In genomic region chr3:9732080-9732752, GRCh38 we compare ENCODE assay signal across 9 cellular contexts. TPM values are rescaled to one million over a fixed set of nuclear protein-coding genes. Genes with fewer than 3 reads are reported as not detected.
A peak's percentile ranks its signal among the peaks of the same experiment; 100 is the strongest.
DNase-seq lines count a peak whose midpoint lies in the region; TF ChIP-seq lines count a peak whose summit lies in the region.
"Had no signal": no experiment of that assay in that cellular context is flagged by ENCODE, and none has a peak within 500 bp of the region (broad histone marks: within the 10 kb centered on the region; RNA-seq: fewer than 3 reads in every experiment).

No MANE protein-coding gene starts in this region.

- peaks cover 23% of the 10 kb centered on the region for H3K4me1 Mint-ChIP-seq in neural crest cell

- H2AFZ ChIP-seq in ACC112 (ENCODE audit: low read length, unreplicated experiment), result peak overlapping the region; percentile 3

- 1 to 4% methylated on average over 8 to 15 of the region's 42 CpGs for WGBS in esophagus squamous epithelium, 2 donors

- peak overlapping the region; percentile 88 for H3K27ac Mint-ChIP-seq in neural crest cell (ENCODE audit: unreplicated experiment)

- H3K4me3 Mint-ChIP-seq in neural crest cell, result peak overlapping the region; percentile 92

- intact Hi-C loops in esophagus squamous epithelium (cut with DNase I), result no loop called here

- H3K36me3 Mint-ChIP-seq in neural crest cell (ENCODE audit: low read depth), result no peaks in the 10 kb centered on the region

- H3K4me1 ChIP-seq in ACC112 (ENCODE audit: control insufficient read depth, insufficient read depth, low read length, unreplicated experiment) (peaks cover 27% of the 10 kb centered on the region), esophagus squamous epithelium (peaks cover 14 to 48% (median 20%) of the 10 kb centered on the region in 3 donors)

- no peak for TF ChIP-seq CTCF in esophagus squamous epithelium (IDR thresholded peaks at IDR 0.05)
- TF ChIP-seq CTCF in neural crest cell (conservative IDR thresholded peaks at IDR 0.05), result no peak

- no peaks in the 10 kb centered on the region for H3K9me3 ChIP-seq in esophagus squamous epithelium

- H3K36me3 ChIP-seq in ACC112 (ENCODE audit: insufficient read depth, low read length) (peaks cover 5% of the 10 kb centered on the region), esophagus squamous epithelium (peaks cover 3 to 35% (median 13%) of the 10 kb centered on the region in 3 donors)

- H3K27me3 Mint-ChIP-seq in neural crest cell (ENCODE audit: low read depth), result peaks cover 15% of the 10 kb centered on the region

- H3K27ac ChIP-seq in ACC112 (ENCODE audit: low read depth, low read length) (peak overlapping the region; percentile 90; the same call in 1 of the 2 replicates), esophagus squamous epithelium (peak overlapping the region; percentile 91 to 98 (median 94))

- DNase-seq in GM19238 (ENCODE audit: insufficient read length, low spot score) (peak; percentile 36), activated T-cell treated with anti-CD3 and anti-CD28 coated beads for 24 hours (ENCODE audit: low read depth) (peak; percentile 22), esophagus squamous epithelium (lab: John Stamatoyannopoulos, UW) (no peak), neural crest cell (ENCODE audit: low read depth, low spot score) (no peak), NCI-H1092 treated with DMSO at 0.1 percent for 48 hours (lab: John Stamatoyannopoulos, UW) (no peak), D341Med (ENCODE audit: low spot score) (no peak)
- DNase-seq in Jurkat, Clone E6-1 (ENCODE audit: low read depth, low spot score), result no peak

- H3K27me3 ChIP-seq in ACC112 (ENCODE audit: insufficient read depth, low read length), result no peaks in the 10 kb centered on the region
- no peaks in the 10 kb centered on the region for H3K27me3 ChIP-seq in esophagus squamous epithelium

- TF ChIP-seq POLR2A in esophagus squamous epithelium (IDR thresholded peaks at IDR 0.05), result no peak

- H3K4me3 ChIP-seq in ACC112 (ENCODE audit: low read depth, low read length) (peak overlapping the region; percentile 84), esophagus squamous epithelium (peak overlapping the region; percentile 69 to 100 (median 75))
- peak overlapping the region; percentile 88 for H3K4me3 ChIP-seq in Jurkat, Clone E6-1 (ENCODE audit: low read length)

- H3K79me2 ChIP-seq in ACC112 (ENCODE audit: control insufficient read depth, insufficient read depth, low read length, unreplicated experiment), result peaks cover 42% of the 10 kb centered on the region

- H3K9me3 Mint-ChIP-seq in neural crest cell, result no peaks in the 10 kb centered on the region

RNA-seq across cellular contexts. Expression of gene BRPF1, which starts 0.7 kb away (rescaled TPM):
- polyA plus RNA-seq in Jurkat, Clone E6-1 (2012; ENCODE audit: insufficient read depth, insufficient read length), result 22.2 TPM
- total RNA-seq in esophagus squamous epithelium, result 10 to 100 TPM in 3 of 4 donors, 1 to 10 TPM in 1; 9.8 to 18.3 (median 15.4) TPM
- total RNA-seq in neural crest cell, result 36.9 and 39.2 TPM in 2 replicates

RNA-seq across cellular contexts. Expression of gene OGG1, which starts 17.5 kb away (rescaled TPM):
- 17.1 TPM for polyA plus RNA-seq in Jurkat, Clone E6-1 (2012; ENCODE audit: insufficient read depth, insufficient read length)
- total RNA-seq in esophagus squamous epithelium (10 to 100 TPM in 2 of 4 donors, 1 to 10 TPM in 2; 9.5 to 20.6 (median 10.5) TPM), neural crest cell (38.6 and 39.8 TPM in 2 replicates)

RNA-seq across cellular contexts. Expression of gene CPNE9, which starts 28.6 kb away (rescaled TPM):
- not detected for polyA plus RNA-seq in Jurkat, Clone E6-1 (2012; ENCODE audit: insufficient read depth, insufficient read length)
- total RNA-seq in esophagus squamous epithelium (not detected), neural crest cell (0.48 and 1.3 TPM in 2 replicates)
- total RNA-seq: pulmonary artery endothelial cell had no signal

RNA-seq across cellular contexts. Expression of gene CAMK1, which starts 37.5 kb away (rescaled TPM):
- not detected for polyA plus RNA-seq in Jurkat, Clone E6-1 (2012; ENCODE audit: insufficient read depth, insufficient read length)
- total RNA-seq in esophagus squamous epithelium, result 10 to 100 TPM in 2 of 4 donors, 1 to 10 TPM in 2; 2.9 to 19.6 (median 7.6) TPM
- total RNA-seq in neural crest cell, result 19.5 and 22.5 TPM in 2 replicates

Comparison
In these comparisons a context has a peak if more than half of its experiments do, and no peak if none do; other contexts are left out.
1. DNase-seq: peak in GM19238 (single experiment) and activated T-cell treated with anti-CD3 and anti-CD28 coated beads for 24 hours (single experiment); none in Jurkat, Clone E6-1 (single experiment), esophagus squamous epithelium (single experiment), neural crest cell (single experiment), NCI-H1092 treated with DMSO at 0.1 percent for 48 hours (single experiment) and D341Med (single experiment).
2. Peak in every context shown above with its lines, with median percentiles within 50 percentile points of each other: H3K4me3 ChIP-seq.